ENCODE assay signal across 8 cellular contexts in the genomic region with DNA sequence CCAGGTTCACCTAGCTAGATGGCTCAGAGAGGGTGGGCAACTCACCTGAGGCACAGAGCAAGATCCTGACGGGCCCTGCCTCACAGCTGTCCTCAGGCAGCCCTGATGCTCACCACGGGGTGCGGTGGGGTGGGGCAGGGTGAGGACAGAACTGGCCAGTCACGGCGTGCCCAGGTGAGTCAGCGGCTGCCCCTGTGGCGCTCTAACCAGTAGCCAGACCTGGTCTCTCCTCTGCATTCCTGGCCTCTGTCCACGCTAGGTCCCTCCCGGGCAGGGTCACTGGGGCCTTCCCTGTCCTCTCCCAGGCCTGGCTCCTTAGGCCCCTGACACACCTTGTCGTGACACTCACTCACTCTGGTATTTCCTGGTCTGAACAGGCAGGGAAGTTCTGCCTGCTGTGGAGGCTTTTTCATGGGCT. TPM values are rescaled to one million over a fixed set of nuclear protein-coding genes. Genes with fewer than 3 reads are reported as not detected.
DNase-seq lines count a peak whose midpoint lies in the region; ATAC-seq and TF ChIP-seq lines count a peak whose summit lies in the region.

No MANE protein-coding gene starts in this region.

- H3K27ac Mint-ChIP-seq in WTC11 (no peak overlapping the region), immature natural killer cell (no peak overlapping the region)
- H3K27ac Mint-ChIP-seq in stimulated activated memory B cell treated with anti-CD40 and anti-IgM and Interleukin-4, amounts not matched to agents 10 μg/mL and 1 μg/mL and 100 μg/mL, for 72 hours, result peak overlapping the region; percentile 64

- no peaks in the 10 kb centered on the region for H3K9me3 ChIP-seq in HEK293 (ENCODE audit: control insufficient read depth, insufficient read depth, low read depth, low read length)

- H3K9me3 Mint-ChIP-seq in WTC11 (no peaks in the 10 kb centered on the region), immature natural killer cell (no peaks in the 10 kb centered on the region)
- no peaks in the 10 kb centered on the region for H3K9me3 Mint-ChIP-seq in stimulated activated memory B cell treated with anti-CD40 and anti-IgM and Interleukin-4, amounts not matched to agents 10 μg/mL and 1 μg/mL and 100 μg/mL, for 72 hours

- peaks cover 22% of the 10 kb centered on the region for H3K4me1 Mint-ChIP-seq in WTC11
- H3K4me1 Mint-ChIP-seq in immature natural killer cell, result peaks cover 13 to 19% of the 10 kb centered on the region in 2 donors
- H3K4me1 Mint-ChIP-seq in stimulated activated memory B cell treated with anti-CD40 and anti-IgM and Interleukin-4, amounts not matched to agents 10 μg/mL and 1 μg/mL and 100 μg/mL, for 72 hours, result peaks cover 40% of the 10 kb centered on the region

- peaks cover 25% of the 10 kb centered on the region for H3K27me3 Mint-ChIP-seq in WTC11 (ENCODE audit: low read depth)
- H3K27me3 Mint-ChIP-seq in immature natural killer cell (ENCODE audit: low read depth in 3 of 3), result peaks cover 3 to 5% (median 3%) of the 10 kb centered on the region in 3 donors
- H3K27me3 Mint-ChIP-seq in stimulated activated memory B cell treated with anti-CD40 and anti-IgM and Interleukin-4, amounts not matched to agents 10 μg/mL and 1 μg/mL and 100 μg/mL, for 72 hours, result peaks cover 36% of the 10 kb centered on the region

- H3K27ac ChIP-seq in HEK293 (ENCODE audit: extremely low read depth, low read depth, low read length), result no peak overlapping the region

- H3K4me1 ChIP-seq in HEK293 (ENCODE audit: control insufficient read depth, insufficient read depth, low read length), result no peaks in the 10 kb centered on the region

- TF ChIP-seq CTCF in HEK293 (tag by site-specific recombination; IDR thresholded peaks at IDR 0.05), result no peak
- no peak for TF ChIP-seq CTCF in WTC11 (IDR thresholded peaks at IDR 0.05)

- peak overlapping the region; percentile 69 for H3K4me3 Mint-ChIP-seq in WTC11
- peak overlapping the region; percentile 70 to 80 (median 78) for H3K4me3 Mint-ChIP-seq in immature natural killer cell
- peak overlapping the region; percentile 79 for H3K4me3 Mint-ChIP-seq in stimulated activated memory B cell treated with anti-CD40 and anti-IgM and Interleukin-4, amounts not matched to agents 10 μg/mL and 1 μg/mL and 100 μg/mL, for 72 hours

- H3K4me3 ChIP-seq in HEK293 (ENCODE audit: low read depth, low read length), result no peak overlapping the region

- DNase-seq in WTC11 (ENCODE audit: low spot score), result peak; percentile 47
- DNase-seq in immature natural killer cell, result no peak
- no peak for DNase-seq in activated gamma-delta T cell (lab: John Stamatoyannopoulos, UW)
- DNase-seq in NCI-H1694 treated with DMSO at 0.1 percent for 48 hours (lab: John Stamatoyannopoulos, UW), result no peak

- H3K36me3 Mint-ChIP-seq in WTC11 (no peaks in the 10 kb centered on the region), immature natural killer cell (no peaks in the 10 kb centered on the region)
- H3K36me3 Mint-ChIP-seq in stimulated activated memory B cell treated with anti-CD40 and anti-IgM and Interleukin-4, amounts not matched to agents 10 μg/mL and 1 μg/mL and 100 μg/mL, for 72 hours, result no peaks in the 10 kb centered on the region

- POLR2A ChIA-PET in HEK293 (lab: Yijun Ruan, JAX), result interaction anchor here (0.6 to 1.5 kb wide), 2 partner anchors 99 to 204 kb away, joined by 3 to 5 read pairs; no protein-coding TSS in a partner anchor
- POLR2A ChIA-PET in WTC11 (lab: Charles Lee), result no interaction called here

- CTCF ChIA-PET in HEK293 (lab: Yijun Ruan, JAX) (interaction anchor here (0.6 to 1.3 kb wide), 6 partner anchors 10 to 720 kb away, joined by 3 to 7 read pairs (median 3); no protein-coding TSS in a partner anchor), WTC11 (lab: Charles Lee) (interaction anchor here (1.0 to 4.1 kb wide), 10 partner anchors 14 to 229 kb away, joined by 3 to 20 read pairs (median 6); partner anchors contain the start of gene PRSS50)

- ATAC-seq in WTC11, result no peak; the same call in none of the 2 replicates
- no peak for ATAC-seq in stimulated activated memory B cell treated with anti-CD40 and anti-IgM and Interleukin-4, amounts not matched to agents 10 μg/mL and 1 μg/mL and 100 μg/mL, for 72 hours
- ATAC-seq in HG02840 (IDR thresholded peaks at IDR 0.05; ENCODE audit: low FRiP score, unreplicated experiment), result no peak
- no peak for ATAC-seq in GM21367 (IDR thresholded peaks at IDR 0.05; ENCODE audit: unreplicated experiment)

- H3K36me3 ChIP-seq in HEK293 (ENCODE audit: control insufficient read depth in 2 of 2, insufficient read depth in 1 of 2, low read length in 2 of 2), result no peaks in the 10 kb centered on the region

TF ChIP-seq in HEK293, 187 proteins besides CTCF, POLR2A, EP300 and RAD21:
- TF ChIP-seq ZSCAN23 (tag by site-specific recombination; IDR thresholded peaks at IDR 0.05) (no peak), KLF1 (tag by site-specific recombination; IDR thresholded peaks at IDR 0.05) (peak; percentile 79), ZBTB1 (tag by site-specific recombination; IDR thresholded peaks at IDR 0.05) (no peak), MZF1 (tag by site-specific recombination; IDR thresholded peaks at IDR 0.05; ENCODE audit: borderline replicate concordance) (no peak), ZSCAN30 (tag by site-specific recombination; IDR thresholded peaks at IDR 0.05) (no peak)
TF ChIP-seq in HEK293: peak in this region for 1.

TF ChIP-seq in WTC11, 78 proteins besides CTCF, POLR2A, EP300 and RAD21:
- 0 out of 2 replicates have a peak, but pooled peaks have one; percentile 32 for TF ChIP-seq ZNF121 (CRISPR knock-in tag; IDR thresholded peaks at IDR 0.05)
- TF ChIP-seq CREB1 (CRISPR knock-in tag; IDR thresholded peaks at IDR 0.05), result no peak

RNA-seq across cellular contexts. Expression of gene ALS2CL, which starts 0.9 kb away (rescaled TPM):
- total RNA-seq in WTC11 (2021), result 10.2 to 12.6 TPM (median 11.5 TPM) in 3 replicates
- not detected for polyA plus RNA-seq in immature natural killer cell

RNA-seq across cellular contexts. Expression of gene TMIE, which starts 8.6 kb away (rescaled TPM):
- 0.57 to 1.3 TPM (median 0.69 TPM) in 3 replicates for total RNA-seq in WTC11 (2021)
- not detected for polyA plus RNA-seq in immature natural killer cell

RNA-seq across cellular contexts. Expression of gene PRSS50, which starts 25.1 kb away (rescaled TPM):
- 0.70 to 1.4 TPM (median 1.2 TPM) in 3 replicates for total RNA-seq in WTC11 (2021)
- polyA plus RNA-seq in immature natural killer cell, result not detected

Comparison
In these comparisons a context has a peak if more than half of its experiments do, and no peak if none do; other contexts are left out.
1. Of the 8 proteins assayed by ChIP-seq in both HEK293 and WTC11: peak only in HEK293: none; only in WTC11: ZNF121; in both: none; in neither: 7.